19 cellular contexts compared by ENCODE assay signal in genomic region chr4:30950737-30951136, GRCh38.
DNase-seq lines count a peak whose midpoint lies in the region; ATAC-seq and TF ChIP-seq lines count a peak whose summit lies in the region.
"Had no signal": no experiment of that assay in that cellular context is flagged by ENCODE, and none has a peak within 500 bp of the region (broad histone marks: within the 10 kb centered on the region; RNA-seq: fewer than 3 reads in every experiment).

No MANE protein-coding gene starts in this region.

- ATAC-seq in left lung = no peak
- no peak for ATAC-seq in T-cell (replicated peaks in 1 of 4)
- ATAC-seq: left cardiac atrium; stimulated activated effector memory CD8-positive, alpha-beta T cell treated with anti-CD3 and anti-CD28 coated beads, Interleukin-12 subunit alpha, Interleukin-12 subunit beta, amount 100 ng/mL, for 72 hours had no signal

- no peaks in the 10 kb centered on the region for H3K36me3 Mint-ChIP-seq in T-cell
- H3K36me3 Mint-ChIP-seq: activated CD4-positive, alpha-beta memory T cell treated with anti-CD3 and anti-CD28 coated beads for 36 hours; CD4-positive, CD25-positive, alpha-beta regulatory T cell; stimulated activated effector memory CD8-positive, alpha-beta T cell treated with anti-CD3 and anti-CD28 coated beads, Interleukin-12 subunit alpha, Interleukin-12 subunit beta, amount 100 ng/mL, for 72 hours had no signal

- H3K27me3 ChIP-seq in A673 (replicated peaks; ENCODE audit: insufficient read depth, low read depth, low read length, poor library complexity) = no peaks in the 10 kb centered on the region
- no peaks in the 10 kb centered on the region for H3K27me3 ChIP-seq in left lung
- H3K27me3 ChIP-seq: transverse colon had no signal

- CTCF ChIA-PET in A673 (lab: Charles Lee) (no interaction called here), HEK293 (lab: Yijun Ruan, JAX) (no interaction called here), RWPE1 (lab: Yijun Ruan, JAX) (interaction anchor here (0.8 kb wide), 1 partner anchor 229 kb away, joined by 3 read pairs; no protein-coding TSS in a partner anchor), T-cell (lab: Charles Lee) (no interaction called here)

- H3K27me3 Mint-ChIP-seq in T-cell = no peaks in the 10 kb centered on the region
- H3K27me3 Mint-ChIP-seq: activated CD4-positive, alpha-beta memory T cell treated with anti-CD3 and anti-CD28 coated beads for 36 hours; activated T-cell treated with anti-CD3 and anti-CD28 coated beads, Interleukin-2, amount 50 U/mL, for 24 hours; CD4-positive, CD25-positive, alpha-beta regulatory T cell had no signal

- H3K4me1 ChIP-seq in A673 (ENCODE audit: insufficient read depth, low read length, poor library complexity, severe bottlenecking) = peaks cover 63% of the 10 kb centered on the region
- H3K4me1 ChIP-seq in HEK293 (ENCODE audit: control insufficient read depth, insufficient read depth, low read length) = peaks cover 17% of the 10 kb centered on the region
- H3K4me1 ChIP-seq in left lung = no peaks in the 10 kb centered on the region

- intact Hi-C loops in A673 (cut with micrococcal nuclease; ENCODE audit: unreplicated experiment) = loop anchor here (10.0 kb wide), 1 partner anchor 116 kb away; no protein-coding TSS in a partner anchor
- intact Hi-C loops in left lung (cut with DNase I) = no loop called here

- no peak for TF ChIP-seq CTCF in A673 (conservative IDR thresholded peaks at IDR 0.05; ENCODE audit: low read depth, low read length)
- TF ChIP-seq CTCF in HEK293 (tag by site-specific recombination; IDR thresholded peaks at IDR 0.05) = no peak
- no peak for TF ChIP-seq CTCF in RWPE1 (conservative IDR thresholded peaks at IDR 0.05; ENCODE audit: low read depth)
- no peak for TF ChIP-seq CTCF in left lung (IDR thresholded peaks at IDR 0.05)

- H3K4me1 Mint-ChIP-seq in T-cell = no peaks in the 10 kb centered on the region
- H3K4me1 Mint-ChIP-seq: stimulated activated effector memory CD8-positive, alpha-beta T cell treated with anti-CD3 and anti-CD28 coated beads, Interleukin-12 subunit alpha, Interleukin-12 subunit beta, amount 100 ng/mL, for 72 hours had no signal

- in situ Hi-C loops in G401 (cut with HindIII; ENCODE audit: low sequenced_read_pairs) = no loop called here

- H3K4me3 Mint-ChIP-seq in T-cell = no peak overlapping the region
- H3K4me3 Mint-ChIP-seq: activated CD4-positive, alpha-beta memory T cell treated with anti-CD3 and anti-CD28 coated beads for 36 hours; activated T-cell treated with anti-CD3 and anti-CD28 coated beads, Interleukin-2, amount 50 U/mL, for 24 hours; CD4-positive, CD25-positive, alpha-beta regulatory T cell; H9; stimulated activated effector memory CD8-positive, alpha-beta T cell treated with anti-CD3 and anti-CD28 coated beads, Interleukin-12 subunit alpha, Interleukin-12 subunit beta, amount 100 ng/mL, for 72 hours had no signal

- H3K9me3 ChIP-seq in A673 (ENCODE audit: low read depth, low read length, poor library complexity, severe bottlenecking) (no peaks in the 10 kb centered on the region), HEK293 (ENCODE audit: control insufficient read depth, insufficient read depth, low read depth, low read length) (no peaks in the 10 kb centered on the region), left lung (no peaks in the 10 kb centered on the region)
- H3K9me3 ChIP-seq: transverse colon had no signal

- peaks cover 5 to 7% (median 6%) of the 10 kb centered on the region in 3 donors for H3K9me3 Mint-ChIP-seq in T-cell
- H3K9me3 Mint-ChIP-seq: H9 had no signal

- H3K36me3 ChIP-seq in A673 (ENCODE audit: insufficient read depth, low read length, poor library complexity, severe bottlenecking) (no peaks in the 10 kb centered on the region), HEK293 (ENCODE audit: control insufficient read depth in 2 of 2, insufficient read depth in 1 of 2, low read length in 2 of 2) (no peaks in the 10 kb centered on the region), left lung (no peaks in the 10 kb centered on the region)
- H3K36me3 ChIP-seq: transverse colon had no signal

- BruUV-seq in A673 (replicated peaks; lab: Mats Ljungman, UMichigan) = no TSS peak

- peak; percentile 82 for DNase-seq in A673 (ENCODE audit: low spot score)
- DNase-seq in RWPE1 (ENCODE audit: low spot score) = peak; percentile 71
- DNase-seq in kidney tubule cell (ENCODE audit: low spot score) = peak; percentile 65
- no peak for DNase-seq in left lung
- DNase-seq in stimulated activated CD4-positive, alpha-beta T cell treated with anti-CD3 and anti-CD28 coated beads, Interleukin-2, amount 100 ng/mL, for 24 hours = no peak
- DNase-seq in G401 (ENCODE audit: low spot score) = no peak
- no peak for DNase-seq in T-cell
- DNase-seq: activated CD4-positive, alpha-beta memory T cell treated with anti-CD3 and anti-CD28 coated beads for 36 hours; activated naive CD4-positive, alpha-beta T cell treated with anti-CD3 and anti-CD28 coated beads, Interleukin-2, amount 50 U/mL, for 16 hours; activated T-cell treated with anti-CD3 and anti-CD28 coated beads, Interleukin-2, amount 50 U/mL, for 24 hours; CD4-positive, CD25-positive, alpha-beta regulatory T cell; H9; Karpas-422; left cardiac atrium; Right ventricle myocardium superior; T-helper 1 cell; transverse colon had no signal

- H3K4me3 ChIP-seq in A673 (ENCODE audit: low read depth, low read length, poor library complexity, severe bottlenecking) (no peak overlapping the region), HEK293 (ENCODE audit: low read depth, low read length) (no peak overlapping the region), left lung (no peak overlapping the region)
- H3K4me3 ChIP-seq: transverse colon had no signal

- H3K27ac ChIP-seq in A673 (ENCODE audit: low read depth, low read length, poor library complexity, severe bottlenecking) = no peak overlapping the region
- no peak overlapping the region for H3K27ac ChIP-seq in HEK293 (ENCODE audit: extremely low read depth, low read depth, low read length)
- H3K27ac ChIP-seq in RWPE1 = no peak overlapping the region
- no peak overlapping the region for H3K27ac ChIP-seq in left lung
- H3K27ac ChIP-seq: transverse colon had no signal

- POLR2A ChIA-PET in A673 (lab: Charles Lee; ENCODE audit: low non-redundant PET) = no interaction called here
- POLR2A ChIA-PET in HEK293 (lab: Yijun Ruan, JAX) = interaction anchor here (0.9 kb wide), 1 partner anchor 232 kb away, joined by 5 read pairs; no protein-coding TSS in a partner anchor
- POLR2A ChIA-PET in RWPE1 (lab: Yijun Ruan, JAX; ENCODE audit: low non-redundant PET) = no interaction called here
- POLR2A ChIA-PET in T-cell (lab: Charles Lee) = no interaction called here

- no peak overlapping the region for H3K27ac Mint-ChIP-seq in T-cell
- H3K27ac Mint-ChIP-seq: activated CD4-positive, alpha-beta memory T cell treated with anti-CD3 and anti-CD28 coated beads for 36 hours; activated T-cell treated with anti-CD3 and anti-CD28 coated beads, Interleukin-2, amount 50 U/mL, for 24 hours; CD4-positive, CD25-positive, alpha-beta regulatory T cell; stimulated activated effector memory CD8-positive, alpha-beta T cell treated with anti-CD3 and anti-CD28 coated beads, Interleukin-12 subunit alpha, Interleukin-12 subunit beta, amount 100 ng/mL, for 72 hours had no signal

TF ChIP-seq in HEK293, 187 proteins besides CTCF, POLR2A, EP300 and RAD21 (continues in another document):
- no peak for TF ChIP-seq ZNF138 (tag by site-specific recombination; IDR thresholded peaks at IDR 0.05; ENCODE audit: borderline replicate concordance)
- no peak for TF ChIP-seq ZFHX2 (tag by site-specific recombination; conservative IDR thresholded peaks at IDR 0.05)
- TF ChIP-seq HOXC10 (CRISPR knock-in tag; IDR thresholded peaks at IDR 0.05) = no peak
- peak; percentile 53; the same call in 1 of the 2 replicates for TF ChIP-seq ZBTB48 (tag by site-specific recombination; IDR thresholded peaks at IDR 0.05)
- TF ChIP-seq ZNF747 (tag by site-specific recombination; IDR thresholded peaks at IDR 0.05) = no peak
- no peak for TF ChIP-seq ZSCAN23 (tag by site-specific recombination; IDR thresholded peaks at IDR 0.05)
- TF ChIP-seq ZNF776 (tag by site-specific recombination; IDR thresholded peaks at IDR 0.05; ENCODE audit: borderline replicate concordance) = no peak
- TF ChIP-seq ZSCAN5A (tag by site-specific recombination; IDR thresholded peaks at IDR 0.05) = no peak
- TF ChIP-seq ZNF37A (tag by site-specific recombination; IDR thresholded peaks at IDR 0.05) = no peak
- no peak for TF ChIP-seq YY2 (tag by site-specific recombination; IDR thresholded peaks at IDR 0.05)
- TF ChIP-seq ZNF16 (tag by site-specific recombination; IDR thresholded peaks at IDR 0.05; ENCODE audit: low read depth) = no peak
- no peak for TF ChIP-seq ZNF18 (tag by site-specific recombination; IDR thresholded peaks at IDR 0.05)
- no peak for TF ChIP-seq ZSCAN16 (tag by site-specific recombination; IDR thresholded peaks at IDR 0.05)
- no peak for TF ChIP-seq ZNF146 (tag by site-specific recombination; IDR thresholded peaks at IDR 0.05)
- TF ChIP-seq ZNF48 (tag by site-specific recombination; IDR thresholded peaks at IDR 0.05) = no peak
- TF ChIP-seq ZNF768 (tag by site-specific recombination; IDR thresholded peaks at IDR 0.05) = no peak

Comparison
In these comparisons a context has a peak if more than half of its experiments do, and no peak if none do; other contexts are left out.
1. DNase-seq: peak in A673 (single experiment), RWPE1 (single experiment) and kidney tubule cell (single experiment); none in left lung (0 of 2), stimulated activated CD4-positive, alpha-beta T cell treated with anti-CD3 and anti-CD28 coated beads, Interleukin-2, amount 100 ng/mL, for 24 hours (0 of 2), G401 (single experiment) and T-cell (0 of 34).